In genomic region chr11:37957717-37958116, GRCh38 we compare ENCODE assay signal across 11 cellular contexts.
"Had no signal": no experiment of that assay in that cellular context is flagged by ENCODE, and none has a peak within 500 bp of the region (broad histone marks: within the 10 kb centered on the region; RNA-seq: fewer than 3 reads in every experiment).

No MANE protein-coding gene starts in this region.

- H3K27ac ChIP-seq: GM23248 had no signal

- ATAC-seq: GM23338, HCT116 had no signal

- H3K4me1 ChIP-seq: HAP-1 had no signal

- H2AFZ ChIP-seq: GM23248, GM23338 had no signal

- DNase-seq: GM23248, GOT3, H7, H9, HCEC 1CT, HFFc6 had no signal

- FAIRE-seq: H1, H54 had no signal

- H3K36me3 ChIP-seq: HAP-1 had no signal

- H3K9me3 ChIP-seq: HAP-1 had no signal

- H3K9ac ChIP-seq: GM23248 had no signal

- H3K4me3 ChIP-seq: GM23248, GM23338, HAP-1 had no signal

- H3K4me2 ChIP-seq: GM23338 had no signal
